Comparison of ENCODE assay signal across 9 cellular contexts in the genomic region with DNA sequence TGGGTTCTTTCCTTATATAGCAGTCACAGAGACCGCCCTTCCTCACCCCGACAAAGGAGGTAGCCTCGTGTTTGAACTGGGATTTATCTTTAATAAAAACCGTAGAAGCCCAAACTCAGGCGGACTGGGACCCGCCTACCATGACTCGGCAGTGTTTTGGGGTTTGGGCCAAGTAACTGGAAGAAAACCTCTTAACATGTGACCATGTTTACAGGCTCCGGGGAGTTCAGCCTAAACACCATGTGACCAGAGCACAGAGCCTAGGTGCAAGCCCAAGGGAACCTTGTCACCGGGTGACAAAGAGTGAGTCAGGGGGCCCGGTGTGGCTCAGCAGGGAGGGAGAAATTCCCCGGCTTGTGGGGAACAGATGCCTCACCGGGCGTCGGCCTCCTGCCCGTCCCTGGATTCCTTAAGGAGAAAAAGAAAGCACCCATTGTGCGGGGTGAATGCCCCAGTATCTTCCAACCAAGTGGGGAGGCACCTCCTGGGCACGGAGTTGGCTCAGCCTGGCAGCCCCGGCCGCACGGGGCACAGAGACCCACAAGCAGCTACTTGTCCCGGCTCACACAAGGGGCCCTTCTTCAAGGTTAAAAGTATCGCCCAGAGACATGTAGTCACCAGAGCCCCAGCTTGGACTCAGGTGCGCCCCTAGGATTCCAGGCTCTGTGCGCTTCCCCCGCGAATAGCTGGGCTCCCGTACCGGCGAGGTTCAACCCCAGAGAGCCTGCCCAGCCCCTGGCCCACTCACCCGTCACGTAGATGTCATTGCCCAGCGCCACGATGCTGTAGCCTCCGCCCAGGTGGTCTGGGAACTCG. TPM values are rescaled to one million over a fixed set of nuclear protein-coding genes. Genes with fewer than 3 reads are reported as not detected.
DNase-seq lines count a peak whose midpoint lies in the region; ATAC-seq, FAIRE-seq and TF ChIP-seq lines count a peak whose summit lies in the region.
"Had no signal": no experiment of that assay in that cellular context is flagged by ENCODE, and none has a peak within 500 bp of the region (broad histone marks: within the 10 kb centered on the region; RNA-seq: fewer than 3 reads in every experiment).

No MANE protein-coding gene starts in this region.

- peak overlapping the region; percentile 97 for H3K27ac ChIP-seq in duodenal mucosa (ENCODE audit: low read depth, low read length)

- DNase-seq in Calu3 (peak; percentile 78), H54 (ENCODE audit: insufficient read length, low spot score) (peak; percentile 86), NCI-H2171 treated with DMSO at 0.1 percent for 48 hours (lab: John Stamatoyannopoulos, UW) (peak; percentile 83), lower leg skin (ENCODE audit: low spot score in 2 of 2) (peak; percentile 95 to 96)
- peak; percentile 85 for DNase-seq in activated CD4-positive, alpha-beta memory T cell treated with anti-CD3 and anti-CD28 coated beads, Interleukin-2, amount 10 ng/mL, durations not matched to agents 7 days and 5 days
- peak; percentile 73 to 82 for DNase-seq in stimulated activated CD4-positive, alpha-beta T cell treated with anti-CD3 and anti-CD28 coated beads, Interleukin-4, amount 100 ng/mL, for 48 hours (ENCODE audit: low read depth in 2 of 2)

- H3K27ac Mint-ChIP-seq in Calu3 (ENCODE audit: unreplicated experiment), result peak overlapping the region; percentile 96
- peak overlapping the region; percentile 88 for H3K27ac Mint-ChIP-seq in activated CD4-positive, alpha-beta memory T cell treated with anti-CD3 and anti-CD28 coated beads, Interleukin-2, amount 10 ng/mL, durations not matched to agents 7 days and 5 days

- TF ChIP-seq POLR2A in H54 (IDR thresholded peaks at IDR 0.05; ENCODE audit: low read depth, low read length), result no peak
- peak in 1 of 2 donors; percentile 7 for TF ChIP-seq POLR2A in lower leg skin (IDR thresholded peaks at IDR 0.05)

- POLR2A ChIA-PET in activated CD4-positive, alpha-beta memory T cell treated with anti-CD3 and anti-CD28 coated beads, Interleukin-2, amount 10 ng/mL, durations not matched to agents 7 days and 5 days (lab: Charles Lee), result interaction anchor here (0.9 to 7.8 kb wide), 18 partner anchors 11 to 184 kb away, joined by 3 to 94 read pairs (median 8); partner anchors contain the start of genes CAMTA1, DNAJC11, NOL9 and PHF13

- intact Hi-C loops in Calu3 (cut with micrococcal nuclease; ENCODE audit: unreplicated experiment), result loop anchor here (10.0 kb wide), 1 partner anchor 46 kb away; the partner anchor contains the start of genes NOL9 and TAS1R1
- intact Hi-C loops in lower leg skin (cut with DNase I; ENCODE audit: low total_unique reads), result no loop called here

- peak overlapping the region; percentile 87 to 90 for H3K9ac ChIP-seq in duodenal mucosa (ENCODE audit: low read depth in 1 of 2, low read length in 2 of 2)

- no peaks in the 10 kb centered on the region for H3K9me3 Mint-ChIP-seq in Calu3 (ENCODE audit: low read depth, unreplicated experiment)
- H3K9me3 Mint-ChIP-seq in activated CD4-positive, alpha-beta memory T cell treated with anti-CD3 and anti-CD28 coated beads, Interleukin-2, amount 10 ng/mL, durations not matched to agents 7 days and 5 days, result no peaks in the 10 kb centered on the region

- TSS peak; percentile 34 for BruUV-seq in Calu3 (replicated peaks; lab: Mats Ljungman, UMichigan)

- H3K4me1 Mint-ChIP-seq in Calu3 (ENCODE audit: low read depth, unreplicated experiment), result no peaks in the 10 kb centered on the region
- peaks cover 42% of the 10 kb centered on the region for H3K4me1 Mint-ChIP-seq in activated CD4-positive, alpha-beta memory T cell treated with anti-CD3 and anti-CD28 coated beads, Interleukin-2, amount 10 ng/mL, durations not matched to agents 7 days and 5 days

- no peaks in the 10 kb centered on the region for H3K27me3 Mint-ChIP-seq in Calu3 (ENCODE audit: unreplicated experiment)
- H3K27me3 Mint-ChIP-seq in activated CD4-positive, alpha-beta memory T cell treated with anti-CD3 and anti-CD28 coated beads, Interleukin-2, amount 10 ng/mL, durations not matched to agents 7 days and 5 days, result no peaks in the 10 kb centered on the region

- H3K4me1 ChIP-seq in duodenal mucosa (ENCODE audit: control insufficient read depth in 1 of 2, insufficient read depth in 2 of 2, low read length in 2 of 2), result peaks cover 21 to 35% of the 10 kb centered on the region in 2 donors

- no peaks in the 10 kb centered on the region for H3K27me3 ChIP-seq in duodenal mucosa (ENCODE audit: control insufficient read depth in 1 of 2, insufficient read depth in 2 of 2, low read length in 2 of 2)

- CTCF ChIA-PET in Calu3 (lab: Charles Lee), result interaction anchor here (0.5 to 2.1 kb wide), 4 partner anchors 10 to 499 kb away, joined by 3 to 5 read pairs (median 4); partner anchors contain the start of gene ZBTB48
- CTCF ChIA-PET in activated CD4-positive, alpha-beta memory T cell treated with anti-CD3 and anti-CD28 coated beads, Interleukin-2, amount 10 ng/mL, durations not matched to agents 7 days and 5 days (lab: Charles Lee), result interaction anchor here (0.9 to 2.9 kb wide), 12 partner anchors 10 to 396 kb away, joined by 3 to 22 read pairs (median 6); partner anchors contain the start of genes NOL9, PLEKHG5, TAS1R1 and THAP3

- peaks cover 16 to 30% of the 10 kb centered on the region in 2 donors for H3K36me3 ChIP-seq in duodenal mucosa (ENCODE audit: control insufficient read depth in 1 of 2, insufficient read depth in 2 of 2, low read length in 2 of 2)

- H3K4me3 ChIP-seq in duodenal mucosa (ENCODE audit: low read depth in 1 of 2, low read length in 2 of 2) (peak overlapping the region; percentile 71 to 95), lower leg skin (ENCODE audit: low read depth, poor library complexity, severe bottlenecking) (peak overlapping the region; percentile 97)

- FAIRE-seq in H54 (lab: Jason Lieb, UNC), result peak; percentile 88

- TF ChIP-seq CTCF in Calu3 (IDR thresholded peaks at IDR 0.05; ENCODE audit: unreplicated experiment) (no peak), lower leg skin (IDR thresholded peaks at IDR 0.05) (no peak)

- peaks cover 62% of the 10 kb centered on the region for H3K36me3 Mint-ChIP-seq in Calu3 (ENCODE audit: insufficient read depth, unreplicated experiment)
- H3K36me3 Mint-ChIP-seq in activated CD4-positive, alpha-beta memory T cell treated with anti-CD3 and anti-CD28 coated beads, Interleukin-2, amount 10 ng/mL, durations not matched to agents 7 days and 5 days (ENCODE audit: low read depth), result peaks cover 40% of the 10 kb centered on the region

- ATAC-seq in HG03521 (IDR thresholded peaks at IDR 0.05; ENCODE audit: unreplicated experiment), result no peak

- whole genome bisulfite sequencing in lower leg skin, 2 donors, result 0 to 1% methylated on average over 22 to 25 of the region's 35 CpGs

- peak overlapping the region; percentile 87 for H3K4me3 Mint-ChIP-seq in Calu3 (ENCODE audit: low read depth, unreplicated experiment)
- H3K4me3 Mint-ChIP-seq in activated CD4-positive, alpha-beta memory T cell treated with anti-CD3 and anti-CD28 coated beads, Interleukin-2, amount 10 ng/mL, durations not matched to agents 7 days and 5 days, result peak overlapping the region; percentile 86

- H3K9me3 ChIP-seq in duodenal mucosa (ENCODE audit: control insufficient read depth in 1 of 2, low read length in 2 of 2), result no peaks in the 10 kb centered on the region

RNA-seq across cellular contexts. Expression of gene KLHL21, which starts 1.4 kb away (rescaled TPM):
- 21.8 and 23.5 TPM in 2 replicates for total RNA-seq in Calu3 (2022)
- 10 to 100 TPM; 26.7 to 27.0 TPM for total RNA-seq in activated CD4-positive, alpha-beta memory T cell treated with anti-CD3 and anti-CD28 coated beads, Interleukin-2, amount 10 ng/mL, durations not matched to agents 7 days and 5 days
- 100 to 1,000 TPM in 3 of 4 donors, 10 to 100 TPM in 1; 89.6 to 147 (median 130) TPM for total RNA-seq in lower leg skin

RNA-seq across cellular contexts. Expression of gene PHF13, which starts 12.3 kb away (rescaled TPM):
- total RNA-seq in Calu3 (2022) (14.2 and 14.5 TPM in 2 replicates), lower leg skin (10 to 100 TPM; 18.4 to 26.7 (median 21.1) TPM)
- 10 to 100 TPM; 15.4 to 17.2 TPM for total RNA-seq in activated CD4-positive, alpha-beta memory T cell treated with anti-CD3 and anti-CD28 coated beads, Interleukin-2, amount 10 ng/mL, durations not matched to agents 7 days and 5 days

RNA-seq across cellular contexts. Expression of gene ZBTB48, which starts 21.5 kb away (rescaled TPM):
- total RNA-seq in Calu3 (2022) (24.4 and 25.2 TPM in 2 replicates), lower leg skin (10 to 100 TPM; 31.6 to 40.4 (median 34.8) TPM)
- 10 to 100 TPM; 33.2 to 42.3 TPM for total RNA-seq in activated CD4-positive, alpha-beta memory T cell treated with anti-CD3 and anti-CD28 coated beads, Interleukin-2, amount 10 ng/mL, durations not matched to agents 7 days and 5 days

RNA-seq across cellular contexts. Expression of gene THAP3, which starts 23.4 kb away (rescaled TPM):
- 11.4 and 11.5 TPM in 2 replicates for total RNA-seq in Calu3 (2022)
- 10 to 100 TPM; 23.7 to 24.1 TPM for total RNA-seq in activated CD4-positive, alpha-beta memory T cell treated with anti-CD3 and anti-CD28 coated beads, Interleukin-2, amount 10 ng/mL, durations not matched to agents 7 days and 5 days
- total RNA-seq in lower leg skin, result 10 to 100 TPM; 20.1 to 26.9 (median 23.4) TPM

RNA-seq across cellular contexts. Expression of gene TAS1R1, which starts 46.1 kb away (rescaled TPM):
- not detected in 2 replicates for total RNA-seq in Calu3 (2022)
- under 1 TPM in 1 of 2 experiments, not detected in 1; 0.08 TPM for total RNA-seq in activated CD4-positive, alpha-beta memory T cell treated with anti-CD3 and anti-CD28 coated beads, Interleukin-2, amount 10 ng/mL, durations not matched to agents 7 days and 5 days
- total RNA-seq in lower leg skin, result under 1 TPM in 2 of 4 donors, not detected in 2; 0.27 to 0.39 TPM
- total RNA-seq: pulmonary artery endothelial cell had no signal
